8 cellular contexts compared by ENCODE assay signal in genomic region chr1:201506573-201507567, GRCh38. TPM values are rescaled to one million over a fixed set of nuclear protein-coding genes. Genes with fewer than 3 reads are reported as not detected.
DNase-seq lines count a peak whose midpoint lies in the region; ATAC-seq lines count a peak whose summit lies in the region.

Gene CSRP1 (minus strand): TSS chr1:201507123. CDS start chr1:201496303, 10,820 bp downstream.

- POLR2A ChIA-PET in activated CD4-positive, alpha-beta memory T cell treated with anti-CD3 and anti-CD28 coated beads, Interleukin-2, amount 10 ng/mL, durations not matched to agents 7 days and 5 days (lab: Charles Lee), result interaction anchor here (0.6 to 3.2 kb wide), 13 partner anchors 9 to 65 kb away, joined by 3 to 43 read pairs (median 3); partner anchors contain the start of gene PHLDA3

- H3K4me3 Mint-ChIP-seq in activated CD4-positive, alpha-beta memory T cell treated with anti-CD3 and anti-CD28 coated beads, Interleukin-2, amount 10 ng/mL, durations not matched to agents 7 days and 5 days, result peak within 1 kb of the TSS; percentile 93
- peak within 1 kb of the TSS; percentile 90 for H3K4me3 Mint-ChIP-seq in memory B cell

- H3K36me3 Mint-ChIP-seq in activated CD4-positive, alpha-beta memory T cell treated with anti-CD3 and anti-CD28 coated beads, Interleukin-2, amount 10 ng/mL, durations not matched to agents 7 days and 5 days (ENCODE audit: low read depth), result peaks cover 2% of the 10 kb centered on the region
- H3K36me3 Mint-ChIP-seq in memory B cell, result no peaks in the 10 kb centered on the region

- peak within 1 kb of the TSS; percentile 82 for H3K27ac Mint-ChIP-seq in activated CD4-positive, alpha-beta memory T cell treated with anti-CD3 and anti-CD28 coated beads, Interleukin-2, amount 10 ng/mL, durations not matched to agents 7 days and 5 days
- peak within 1 kb of the TSS; percentile 86 for H3K27ac Mint-ChIP-seq in memory B cell

- H3K9me3 Mint-ChIP-seq in activated CD4-positive, alpha-beta memory T cell treated with anti-CD3 and anti-CD28 coated beads, Interleukin-2, amount 10 ng/mL, durations not matched to agents 7 days and 5 days, result no peaks in the 10 kb centered on the region
- H3K9me3 Mint-ChIP-seq in memory B cell, result no peaks in the 10 kb centered on the region

- H3K4me1 Mint-ChIP-seq in activated CD4-positive, alpha-beta memory T cell treated with anti-CD3 and anti-CD28 coated beads, Interleukin-2, amount 10 ng/mL, durations not matched to agents 7 days and 5 days, result peaks cover 63% of the 10 kb centered on the region
- peaks cover 29% of the 10 kb centered on the region for H3K4me1 Mint-ChIP-seq in memory B cell

- CTCF ChIA-PET in activated CD4-positive, alpha-beta memory T cell treated with anti-CD3 and anti-CD28 coated beads, Interleukin-2, amount 10 ng/mL, durations not matched to agents 7 days and 5 days (lab: Charles Lee), result interaction anchor here (2.1 to 7.6 kb wide), 3 partner anchors 21 to 59 kb away, joined by 6 to 74 read pairs (median 7); no protein-coding TSS in a partner anchor

- DNase-seq in AG08396 (ENCODE audit: low spot score) (peak; percentile 95), NCI-H526 (lab: John Stamatoyannopoulos, UW) (peak; percentile 21 to 80), memory B cell (ENCODE audit: low spot score in 2 of 2) (peak; percentile 66 to 68)
- peak; percentile 89 for DNase-seq in activated CD4-positive, alpha-beta memory T cell treated with anti-CD3 and anti-CD28 coated beads, Interleukin-2, amount 10 ng/mL, durations not matched to agents 7 days and 5 days
- peak; percentile 45 for DNase-seq in effector CD8-positive, alpha-beta T cell (lab: John Stamatoyannopoulos, UW)
- DNase-seq in stimulated activated CD8-positive, alpha-beta memory T cell treated with anti-CD3 and anti-CD28 coated beads, Interleukin-12 subunit alpha, Interleukin-12 subunit beta, amount 100 ng/mL, for 24 hours (ENCODE audit: extremely low read depth), result peak; percentile 48

- H3K27me3 Mint-ChIP-seq in activated CD4-positive, alpha-beta memory T cell treated with anti-CD3 and anti-CD28 coated beads, Interleukin-2, amount 10 ng/mL, durations not matched to agents 7 days and 5 days, result no peaks in the 10 kb centered on the region
- no peaks in the 10 kb centered on the region for H3K27me3 Mint-ChIP-seq in memory B cell

- ATAC-seq in GM19023 (IDR thresholded peaks at IDR 0.05; ENCODE audit: unreplicated experiment), result peak; percentile 92
- ATAC-seq in HG03280 (IDR thresholded peaks at IDR 0.05; ENCODE audit: unreplicated experiment), result peak; percentile 94
- peak; percentile 95 for ATAC-seq in memory B cell (ENCODE audit: low read depth)

RNA-seq across cellular contexts. Expression of gene CSRP1, which starts in this region (rescaled TPM):
- 10 to 100 TPM; 77.1 to 77.8 TPM for total RNA-seq in activated CD4-positive, alpha-beta memory T cell treated with anti-CD3 and anti-CD28 coated beads, Interleukin-2, amount 10 ng/mL, durations not matched to agents 7 days and 5 days

Comparison
In these comparisons a context has a peak if more than half of its experiments do, and no peak if none do; other contexts are left out.
1. Peak in every context shown above with its lines: DNase-seq and ATAC-seq.
2. DNase-seq: peak in every context shown above with its lines; median percentile 95 in AG08396; 89 in activated CD4-positive, alpha-beta memory T cell treated with anti-CD3 and anti-CD28 coated beads, Interleukin-2, amount 10 ng/mL, durations not matched to agents 7 days and 5 days; 67 in memory B cell; 50 in NCI-H526; 48 in stimulated activated CD8-positive, alpha-beta memory T cell treated with anti-CD3 and anti-CD28 coated beads, Interleukin-12 subunit alpha, Interleukin-12 subunit beta, amount 100 ng/mL, for 24 hours; 45 in effector CD8-positive, alpha-beta T cell.